Comparison of ENCODE assay signal across 8 cellular contexts in genomic region chr12:122871851-122872785, GRCh38. TPM values are rescaled to one million over a fixed set of nuclear protein-coding genes. Genes with fewer than 3 reads are reported as not detected.
DNase-seq lines count a peak whose midpoint lies in the region; ATAC-seq lines count a peak whose summit lies in the region.

No MANE protein-coding gene starts in this region.

- no peak overlapping the region for H4K8ac ChIP-seq in mesendoderm (ENCODE audit: low read depth, low read length)

- no peak overlapping the region for H2BK5ac ChIP-seq in mesendoderm (ENCODE audit: low read length)

- H3K27me3 Mint-ChIP-seq in activated CD4-positive, alpha-beta T cell treated with anti-CD3 and anti-CD28 coated beads for 36 hours, result peaks cover 26% of the 10 kb centered on the region

- no peak overlapping the region for H3K23ac ChIP-seq in mesendoderm (ENCODE audit: low read length)

- H3K27me3 ChIP-seq in endocrine pancreas (ENCODE audit: control insufficient read depth, insufficient read depth, low read length) (no peaks in the 10 kb centered on the region), mesendoderm (ENCODE audit: insufficient read depth, low read length, poor library complexity) (peaks cover 25% of the 10 kb centered on the region)

- H3K4me2 ChIP-seq in mesendoderm (ENCODE audit: low read length), result no peak overlapping the region

- no peak overlapping the region for H3K27ac ChIP-seq in mesendoderm (ENCODE audit: low read depth, low read length)

- H2AK5ac ChIP-seq in mesendoderm (ENCODE audit: low read length), result no peak overlapping the region

- H3K79me1 ChIP-seq in mesendoderm (ENCODE audit: low read length), result no peaks in the 10 kb centered on the region

- peak overlapping the region; percentile 69 for H3K27ac Mint-ChIP-seq in activated CD4-positive, alpha-beta T cell treated with anti-CD3 and anti-CD28 coated beads for 36 hours
- H3K27ac Mint-ChIP-seq in stimulated activated effector memory CD8-positive, alpha-beta T cell treated with anti-CD3 and anti-CD28 coated beads, Interleukin-12 subunit alpha, Interleukin-12 subunit beta, amount 100 ng/mL, for 72 hours, result peak overlapping the region; percentile 8

- peak overlapping the region; percentile 30 for H3K4me3 ChIP-seq in endocrine pancreas (ENCODE audit: control insufficient read depth, insufficient read depth, low read length)
- no peak overlapping the region for H3K4me3 ChIP-seq in mesendoderm (ENCODE audit: low read length)

- H3K4ac ChIP-seq in mesendoderm (ENCODE audit: low read depth, low read length), result no peak overlapping the region

- H3K36me3 ChIP-seq in endocrine pancreas (ENCODE audit: control insufficient read depth, insufficient read depth, low read length) (peaks cover 5% of the 10 kb centered on the region), mesendoderm (ENCODE audit: control insufficient read depth, insufficient read depth, low read length) (no peaks in the 10 kb centered on the region)

- DNase-seq in NCI-H187 treated with DMSO at 0.1 percent for 48 hours (lab: John Stamatoyannopoulos, UW) (peak; percentile 87), mesendoderm (peak; percentile 98)
- peak; percentile 84 for DNase-seq in activated CD4-positive, alpha-beta T cell treated with anti-CD3 and anti-CD28 coated beads for 36 hours
- DNase-seq in stimulated activated effector memory CD8-positive, alpha-beta T cell treated with anti-CD3 and anti-CD28 coated beads, Interleukin-12 subunit alpha, Interleukin-12 subunit beta, amount 100 ng/mL, for 72 hours (ENCODE audit: low spot score in 2 of 2), result peak in 1 of 2 donors; percentile 77

- H3K4me1 Mint-ChIP-seq in activated CD4-positive, alpha-beta T cell treated with anti-CD3 and anti-CD28 coated beads for 36 hours, result peaks cover 60% of the 10 kb centered on the region
- peaks cover 73% of the 10 kb centered on the region for H3K4me1 Mint-ChIP-seq in stimulated activated effector memory CD8-positive, alpha-beta T cell treated with anti-CD3 and anti-CD28 coated beads, Interleukin-12 subunit alpha, Interleukin-12 subunit beta, amount 100 ng/mL, for 72 hours

- H3K36me3 Mint-ChIP-seq in activated CD4-positive, alpha-beta T cell treated with anti-CD3 and anti-CD28 coated beads for 36 hours (ENCODE audit: low read depth), result peaks cover 28% of the 10 kb centered on the region
- peaks cover 72% of the 10 kb centered on the region for H3K36me3 Mint-ChIP-seq in stimulated activated effector memory CD8-positive, alpha-beta T cell treated with anti-CD3 and anti-CD28 coated beads, Interleukin-12 subunit alpha, Interleukin-12 subunit beta, amount 100 ng/mL, for 72 hours

- H3K79me2 ChIP-seq in mesendoderm (ENCODE audit: control insufficient read depth, insufficient read depth, low read length), result no peaks in the 10 kb centered on the region

- CTCF ChIA-PET in activated CD4-positive, alpha-beta T cell treated with anti-CD3 and anti-CD28 coated beads for 36 hours (lab: Charles Lee), result interaction anchor here (0.5 to 2.2 kb wide), 11 partner anchors 10 to 81 kb away, joined by 3 to 10 read pairs (median 4); no protein-coding TSS in a partner anchor

- POLR2A ChIA-PET in activated CD4-positive, alpha-beta T cell treated with anti-CD3 and anti-CD28 coated beads for 36 hours (lab: Charles Lee), result interaction anchor here (0.5 to 1.8 kb wide), 4 partner anchors 16 to 361 kb away, joined by 3 to 7 read pairs (median 4); partner anchors contain the start of genes MPHOSPH9 and MTRFR

- H2BK15ac ChIP-seq in mesendoderm (replicated peaks; ENCODE audit: low read depth), result no peak overlapping the region

- intact Hi-C loops in activated CD4-positive, alpha-beta T cell treated with anti-CD3 and anti-CD28 coated beads for 36 hours (cut with DNase I, micrococcal nuclease), result loop anchor here (1.0 to 2.0 kb wide), 4 partner anchors 15 to 75 kb away; no protein-coding TSS in a partner anchor

- H3K9ac ChIP-seq in endocrine pancreas (ENCODE audit: control insufficient read depth, insufficient read depth, low read length), result peak overlapping the region; percentile 30
- no peak overlapping the region for H3K9ac ChIP-seq in mesendoderm (ENCODE audit: low read length)

- H4K5ac ChIP-seq in mesendoderm (ENCODE audit: low read length), result no peak overlapping the region

- H3K4me1 ChIP-seq in endocrine pancreas (ENCODE audit: control insufficient read depth, insufficient read depth, low read length), result peaks cover 10% of the 10 kb centered on the region
- H3K4me1 ChIP-seq in mesendoderm (ENCODE audit: control insufficient read depth, low read depth, low read length), result peaks cover 6% of the 10 kb centered on the region

- no peaks in the 10 kb centered on the region for H3K9me3 ChIP-seq in endocrine pancreas (ENCODE audit: control insufficient read depth, low read length)

- peak; percentile 43 for ATAC-seq in GM18502 (IDR thresholded peaks at IDR 0.05; ENCODE audit: poor library complexity, unreplicated experiment)
- ATAC-seq in activated CD4-positive, alpha-beta T cell treated with anti-CD3 and anti-CD28 coated beads for 36 hours, result peak; percentile 61
- peak; percentile 84 for ATAC-seq in stimulated activated effector memory CD8-positive, alpha-beta T cell treated with anti-CD3 and anti-CD28 coated beads, Interleukin-12 subunit alpha, Interleukin-12 subunit beta, amount 100 ng/mL, for 72 hours
- ATAC-seq in GM18873 (IDR thresholded peaks at IDR 0.05; ENCODE audit: low FRiP score, unreplicated experiment), result no peak
- ATAC-seq in HG03159 (IDR thresholded peaks at IDR 0.05; ENCODE audit: unreplicated experiment), result no peak

- WGBS in mesendoderm (ENCODE audit: extremely low coverage, insufficient coverage, low lambda C conversion rate), result no CpG with 5 or more reads among the region's 23 CpGs

- H3K18ac ChIP-seq in mesendoderm (ENCODE audit: low read length), result no peak overlapping the region

- H3K4me3 Mint-ChIP-seq in activated CD4-positive, alpha-beta T cell treated with anti-CD3 and anti-CD28 coated beads for 36 hours, result peak overlapping the region; percentile 49
- peak overlapping the region; percentile 62 for H3K4me3 Mint-ChIP-seq in stimulated activated effector memory CD8-positive, alpha-beta T cell treated with anti-CD3 and anti-CD28 coated beads, Interleukin-12 subunit alpha, Interleukin-12 subunit beta, amount 100 ng/mL, for 72 hours

- no peak overlapping the region for H2BK120ac ChIP-seq in mesendoderm (ENCODE audit: low read depth, low read length)

- peak overlapping the region; percentile 42 for H3K56ac ChIP-seq in mesendoderm (ENCODE audit: low read length)

- H3K9me3 Mint-ChIP-seq in activated CD4-positive, alpha-beta T cell treated with anti-CD3 and anti-CD28 coated beads for 36 hours (ENCODE audit: low read depth), result no peaks in the 10 kb centered on the region
- H3K9me3 Mint-ChIP-seq in stimulated activated effector memory CD8-positive, alpha-beta T cell treated with anti-CD3 and anti-CD28 coated beads, Interleukin-12 subunit alpha, Interleukin-12 subunit beta, amount 100 ng/mL, for 72 hours, result no peaks in the 10 kb centered on the region

RNA-seq across cellular contexts. Expression of gene VPS37B, which starts 23.8 kb away (rescaled TPM):
- total RNA-seq in activated CD4-positive, alpha-beta T cell treated with anti-CD3 and anti-CD28 coated beads for 36 hours, result 10 to 100 TPM in 1 of 2 experiments, 1 to 10 TPM in 1; 9.4 to 11.4 TPM
- polyA plus RNA-seq in mesendoderm (2013, experiment 1 of 2), result 8.6 TPM
- 8.4 TPM for polyA plus RNA-seq in mesendoderm (2013, experiment 2 of 2)

RNA-seq across cellular contexts. Expression of gene HIP1R, which starts 36.9 kb away (rescaled TPM):
- 10 to 100 TPM; 17.1 to 20.9 TPM for total RNA-seq in activated CD4-positive, alpha-beta T cell treated with anti-CD3 and anti-CD28 coated beads for 36 hours
- 4.4 TPM for polyA plus RNA-seq in mesendoderm (2013, experiment 1 of 2)
- polyA plus RNA-seq in mesendoderm (2013, experiment 2 of 2), result 4.5 TPM

Comparison
In these comparisons a context has a peak if more than half of its experiments do, and no peak if none do; other contexts are left out.
1. ATAC-seq: peak in GM18502 (single experiment), activated CD4-positive, alpha-beta T cell treated with anti-CD3 and anti-CD28 coated beads for 36 hours (single experiment) and stimulated activated effector memory CD8-positive, alpha-beta T cell treated with anti-CD3 and anti-CD28 coated beads, Interleukin-12 subunit alpha, Interleukin-12 subunit beta, amount 100 ng/mL, for 72 hours (single experiment); none in GM18873 (single experiment) and HG03159 (single experiment).